In the genomic region with DNA sequence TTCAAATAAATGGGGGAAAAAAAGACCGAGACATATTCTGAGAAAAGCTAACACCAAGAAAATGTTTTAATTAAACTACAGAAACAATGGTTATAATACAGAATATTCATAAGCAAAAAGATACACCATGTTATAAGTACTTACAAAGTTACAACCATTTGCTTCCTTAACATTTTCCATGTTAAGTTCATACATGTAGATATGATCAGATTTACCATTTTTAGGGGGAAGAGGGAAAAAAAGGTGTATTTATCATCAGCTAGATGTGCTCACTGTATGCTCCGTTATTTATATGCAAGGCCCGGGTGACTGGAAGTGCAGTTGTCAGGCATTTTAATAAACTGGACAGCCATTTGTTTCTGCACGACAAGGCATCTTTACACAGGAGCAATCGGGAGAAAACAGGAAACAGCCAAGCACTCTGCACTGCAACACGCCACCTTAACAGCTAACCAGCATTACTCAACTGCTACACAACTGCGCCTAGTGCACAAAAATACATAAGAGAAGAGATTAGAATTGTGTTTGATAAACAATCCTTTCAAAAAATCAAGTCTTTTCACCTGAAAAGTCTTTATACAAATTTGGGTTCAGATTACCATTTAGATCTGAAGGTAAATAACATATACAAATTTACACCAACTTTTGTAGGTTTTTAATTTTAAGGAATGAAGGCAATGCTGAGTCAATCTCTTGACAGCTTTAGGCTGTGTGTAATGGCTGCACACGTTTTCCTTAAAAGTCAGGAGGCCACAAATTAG, we compare ENCODE assay signal across 8 cellular contexts. TPM values are rescaled to one million over a fixed set of nuclear protein-coding genes. Genes with fewer than 3 reads are reported as not detected.
DNase-seq lines count a peak whose midpoint lies in the region; ATAC-seq and TF ChIP-seq lines count a peak whose summit lies in the region.

No MANE protein-coding gene starts in this region.

- H3K27ac ChIP-seq in fibroblast of lung (ENCODE audit: insufficient read depth, low read length), result peak overlapping the region; percentile 9
- H3K27ac ChIP-seq in smooth muscle cell (ENCODE audit: low read depth), result peak overlapping the region; percentile 96

- no peaks in the 10 kb centered on the region for H3K9me3 Mint-ChIP-seq in activated CD4-positive, alpha-beta T cell treated with anti-CD3 and anti-CD28 coated beads, Interleukin-2, amount 10 ng/mL, durations not matched to agents 24 days and 14 days

- H3K4me1 ChIP-seq in fibroblast of lung (ENCODE audit: control insufficient read depth, extremely low read depth, insufficient read depth, low read length), result peaks cover 8% of the 10 kb centered on the region
- H3K4me1 ChIP-seq in smooth muscle cell (ENCODE audit: low read depth), result peaks cover 31% of the 10 kb centered on the region

- TF ChIP-seq CTCF in fibroblast of lung (conservative IDR thresholded peaks at IDR 0.05 in 1 of 2, IDR thresholded peaks at IDR 0.05 in 1 of 2; ENCODE audit: low read depth in 1 of 2, low read length in 2 of 2) (no peak), smooth muscle cell (IDR thresholded peaks at IDR 0.05; ENCODE audit: borderline replicate concordance, insufficient read depth, poor library complexity, severe bottlenecking) (no peak)

- peaks cover 61% of the 10 kb centered on the region for H3K36me3 Mint-ChIP-seq in activated CD4-positive, alpha-beta T cell treated with anti-CD3 and anti-CD28 coated beads, Interleukin-2, amount 10 ng/mL, durations not matched to agents 24 days and 14 days (ENCODE audit: low read depth)

- no peaks in the 10 kb centered on the region for H3K27me3 ChIP-seq in fibroblast of lung (ENCODE audit: control insufficient read depth, insufficient read depth, low read length)
- no peaks in the 10 kb centered on the region for H3K27me3 ChIP-seq in smooth muscle cell (ENCODE audit: low read depth)

- H3K79me2 ChIP-seq in fibroblast of lung (ENCODE audit: control insufficient read depth, insufficient read depth, low read length) (peaks cover 69% of the 10 kb centered on the region), smooth muscle cell (ENCODE audit: low read depth) (peaks cover 74% of the 10 kb centered on the region)

- in situ Hi-C loops in SK-MEL-5 (cut with HindIII; ENCODE audit: low pct_unique_long_range_greater_than_20kb, low sequenced_read_pairs), result loop anchor here (25.0 kb wide), 1 partner anchor 297 kb away; no protein-coding TSS in a partner anchor

- H3K36me3 ChIP-seq in fibroblast of lung (ENCODE audit: control insufficient read depth, insufficient read depth, low read length) (peaks cover 14% of the 10 kb centered on the region), smooth muscle cell (ENCODE audit: low read depth) (no peaks in the 10 kb centered on the region)

- peak overlapping the region; percentile 93 to 96 (median 94) for H3K4me3 ChIP-seq in fibroblast of lung (replicated peaks in 1 of 4; ENCODE audit: control extremely low read depth in 1 of 4, insufficient read depth in 1 of 4, low read depth in 3 of 4, low read length in 4 of 4)
- peak overlapping the region; percentile 91 for H3K4me3 ChIP-seq in smooth muscle cell

- DNase-seq in activated CD4-positive, alpha-beta T cell treated with anti-CD3 and anti-CD28 coated beads, Interleukin-2, amount 10 ng/mL, durations not matched to agents 24 days and 14 days, result peak; percentile 73
- DNase-seq in activated CD4-positive, alpha-beta T cell treated with anti-CD3 and anti-CD28 coated beads for 4 hours, result no peak
- DNase-seq in SK-MEL-5 (ENCODE audit: low read depth, low spot score) (peak; percentile 56), fibroblast of lung (ENCODE audit: low read depth in 2 of 2) (peak; percentile 44 to 46), smooth muscle cell (lab: John Stamatoyannopoulos, UW; ENCODE audit: unreplicated experiment) (no peak), LoVo (ENCODE audit: low spot score) (no peak)
- no peak for DNase-seq in activated effector memory CD4-positive, alpha-beta T cell treated with Interleukin-2 at 50 U/mL for 16 hours

- peaks cover 44% of the 10 kb centered on the region for H3K4me1 Mint-ChIP-seq in activated CD4-positive, alpha-beta T cell treated with anti-CD3 and anti-CD28 coated beads, Interleukin-2, amount 10 ng/mL, durations not matched to agents 24 days and 14 days

- intact Hi-C loops in activated CD4-positive, alpha-beta T cell treated with anti-CD3 and anti-CD28 coated beads, Interleukin-2, amount 10 ng/mL, durations not matched to agents 24 days and 14 days (cut with micrococcal nuclease), result loop anchor here (10.0 kb wide), 1 partner anchor 659 kb away; the partner anchor contains the start of genes GALR2, SRP68 and ZACN

- peak overlapping the region; percentile 95 for H3K4me2 ChIP-seq in fibroblast of lung (ENCODE audit: extremely low read depth, insufficient read depth, low read length)
- H3K4me2 ChIP-seq in smooth muscle cell, result peak overlapping the region; percentile 95

- H3F3A ChIP-seq in smooth muscle cell (ENCODE audit: low read depth), result peaks cover 40% of the 10 kb centered on the region

- WGBS in smooth muscle cell (ENCODE audit: low lambda C conversion rate), result 58% methylated on average over 8 of the region's 8 CpGs

- H3K27ac Mint-ChIP-seq in activated CD4-positive, alpha-beta T cell treated with anti-CD3 and anti-CD28 coated beads, Interleukin-2, amount 10 ng/mL, durations not matched to agents 24 days and 14 days, result peak overlapping the region; percentile 91

- peak overlapping the region; percentile 92 for H3K4me3 Mint-ChIP-seq in activated CD4-positive, alpha-beta T cell treated with anti-CD3 and anti-CD28 coated beads, Interleukin-2, amount 10 ng/mL, durations not matched to agents 24 days and 14 days

- H3K9me3 ChIP-seq in fibroblast of lung (ENCODE audit: control insufficient read depth, insufficient read depth, low read depth, low read length) (no peaks in the 10 kb centered on the region), smooth muscle cell (replicated peaks; ENCODE audit: low read depth) (no peaks in the 10 kb centered on the region)

- H3K9ac ChIP-seq in fibroblast of lung (ENCODE audit: insufficient read depth, low read length) (no peak overlapping the region), smooth muscle cell (ENCODE audit: low read depth) (peak overlapping the region; percentile 88)

- H4K20me1 ChIP-seq in fibroblast of lung (ENCODE audit: control insufficient read depth, extremely low read depth, insufficient read depth, low read length) (no peaks in the 10 kb centered on the region), smooth muscle cell (ENCODE audit: low read depth) (peaks cover 55% of the 10 kb centered on the region)

- H2AFZ ChIP-seq in fibroblast of lung (ENCODE audit: low read length) (no peak overlapping the region), smooth muscle cell (ENCODE audit: low read depth) (no peak overlapping the region)

- no peaks in the 10 kb centered on the region for H3K27me3 Mint-ChIP-seq in activated CD4-positive, alpha-beta T cell treated with anti-CD3 and anti-CD28 coated beads, Interleukin-2, amount 10 ng/mL, durations not matched to agents 24 days and 14 days

- ATAC-seq in GM19467 (IDR thresholded peaks at IDR 0.05; ENCODE audit: unreplicated experiment), result no peak

RNA-seq across cellular contexts. Expression of gene SRSF2, which starts 2.9 kb away (rescaled TPM):
- total RNA-seq in activated CD4-positive, alpha-beta T cell treated with anti-CD3 and anti-CD28 coated beads, Interleukin-2, amount 10 ng/mL, durations not matched to agents 24 days and 14 days, result 515 and 539 TPM in 2 replicates
- 173 and 184 TPM in 2 replicates for total RNA-seq in SK-MEL-5 (2014; rRNA removed; shearing (Covaris generic))
- polyA plus RNA-seq in SK-MEL-5 (2015; cell fraction: cytosol; rRNA removed), result 387 and 403 TPM in 2 replicates
- polyA plus RNA-seq in SK-MEL-5 (2015; cell fraction: nucleus; rRNA removed), result 3,482 and 3,724 TPM in 2 replicates
- total RNA-seq in fibroblast of lung, result 59.6 and 77.5 TPM in 2 replicates
- polyA plus RNA-seq in fibroblast of lung, result 203 and 238 TPM in 2 replicates
- polyA plus RNA-seq in fibroblast of lung (2012), result 156 and 211 TPM in 2 replicates
- polyA minus RNA-seq in fibroblast of lung (ENCODE audit: low replicate concordance), result 72.2 and 86.0 TPM in 2 replicates
- 166 and 182 TPM in 2 replicates for total RNA-seq in smooth muscle cell
- polyA plus RNA-seq in smooth muscle cell, result 109 and 110 TPM in 2 replicates

RNA-seq across cellular contexts. Expression of gene MFSD11, which starts 3.7 kb away (rescaled TPM):
- total RNA-seq in activated CD4-positive, alpha-beta T cell treated with anti-CD3 and anti-CD28 coated beads, Interleukin-2, amount 10 ng/mL, durations not matched to agents 24 days and 14 days, result 15.1 and 15.3 TPM in 2 replicates
- 41.4 and 42.3 TPM in 2 replicates for total RNA-seq in SK-MEL-5 (2014; rRNA removed; shearing (Covaris generic))
- 30.1 and 46.9 TPM in 2 replicates for polyA plus RNA-seq in SK-MEL-5 (2015; cell fraction: cytosol; rRNA removed)
- 79.5 and 111 TPM in 2 replicates for polyA plus RNA-seq in SK-MEL-5 (2015; cell fraction: nucleus; rRNA removed)
- total RNA-seq in fibroblast of lung, result 15.7 and 31.4 TPM in 2 replicates
- 20.1 and 22.4 TPM in 2 replicates for polyA plus RNA-seq in fibroblast of lung
- polyA plus RNA-seq in fibroblast of lung (2012), result 14.7 and 15.3 TPM in 2 replicates
- polyA minus RNA-seq in fibroblast of lung (ENCODE audit: low replicate concordance), result 15.4 and 23.3 TPM in 2 replicates
- 56.6 and 58.6 TPM in 2 replicates for total RNA-seq in smooth muscle cell
- polyA plus RNA-seq in smooth muscle cell, result 28.1 and 31.9 TPM in 2 replicates

RNA-seq across cellular contexts. Expression of gene METTL23, which starts 7.6 kb away (rescaled TPM):
- total RNA-seq in activated CD4-positive, alpha-beta T cell treated with anti-CD3 and anti-CD28 coated beads, Interleukin-2, amount 10 ng/mL, durations not matched to agents 24 days and 14 days, result 32.9 and 35.5 TPM in 2 replicates
- 180 and 183 TPM in 2 replicates for total RNA-seq in SK-MEL-5 (2014; rRNA removed; shearing (Covaris generic))
- polyA plus RNA-seq in SK-MEL-5 (2015; cell fraction: cytosol; rRNA removed), result 171 and 186 TPM in 2 replicates
- 206 and 248 TPM in 2 replicates for polyA plus RNA-seq in SK-MEL-5 (2015; cell fraction: nucleus; rRNA removed)
- total RNA-seq in fibroblast of lung (21.1 and 26.4 TPM in 2 replicates), smooth muscle cell (28.2 and 32.5 TPM in 2 replicates)
- polyA plus RNA-seq in fibroblast of lung (34.5 and 35.1 TPM in 2 replicates), smooth muscle cell (46.2 and 47.1 TPM in 2 replicates)
- 28.1 and 31.8 TPM in 2 replicates for polyA plus RNA-seq in fibroblast of lung (2012)
- 9.5 and 15.8 TPM in 2 replicates for polyA minus RNA-seq in fibroblast of lung (ENCODE audit: low replicate concordance)

RNA-seq across cellular contexts. Expression of gene JMJD6, which starts 7.9 kb away (rescaled TPM):
- total RNA-seq in activated CD4-positive, alpha-beta T cell treated with anti-CD3 and anti-CD28 coated beads, Interleukin-2, amount 10 ng/mL, durations not matched to agents 24 days and 14 days, result 82.5 and 86.3 TPM in 2 replicates
- 46.1 and 48.7 TPM in 2 replicates for total RNA-seq in SK-MEL-5 (2014; rRNA removed; shearing (Covaris generic))
- polyA plus RNA-seq in SK-MEL-5 (2015; cell fraction: cytosol; rRNA removed), result 59.1 and 64.8 TPM in 2 replicates
- polyA plus RNA-seq in SK-MEL-5 (2015; cell fraction: nucleus; rRNA removed), result 66.6 and 97.1 TPM in 2 replicates
- total RNA-seq in fibroblast of lung, result 13.6 and 16.2 TPM in 2 replicates
- 16.5 and 17.7 TPM in 2 replicates for polyA plus RNA-seq in fibroblast of lung
- polyA plus RNA-seq in fibroblast of lung (2012), result 36.7 and 39.6 TPM in 2 replicates
- 32.0 and 51.9 TPM in 2 replicates for polyA minus RNA-seq in fibroblast of lung (ENCODE audit: low replicate concordance)
- 32.0 and 32.7 TPM in 2 replicates for total RNA-seq in smooth muscle cell
- 52.3 and 54.7 TPM in 2 replicates for polyA plus RNA-seq in smooth muscle cell

RNA-seq across cellular contexts. Expression of gene MXRA7, which starts 23.5 kb away (rescaled TPM):
- 3.4 and 3.7 TPM in 2 replicates for total RNA-seq in activated CD4-positive, alpha-beta T cell treated with anti-CD3 and anti-CD28 coated beads, Interleukin-2, amount 10 ng/mL, durations not matched to agents 24 days and 14 days
- total RNA-seq in SK-MEL-5 (2014; rRNA removed; shearing (Covaris generic)), result 197 and 199 TPM in 2 replicates
- polyA plus RNA-seq in SK-MEL-5 (2015; cell fraction: cytosol; rRNA removed), result 219 and 242 TPM in 2 replicates
- 39.9 and 48.4 TPM in 2 replicates for polyA plus RNA-seq in SK-MEL-5 (2015; cell fraction: nucleus; rRNA removed)
- total RNA-seq in fibroblast of lung (127 and 142 TPM in 2 replicates), smooth muscle cell (131 and 134 TPM in 2 replicates)
- polyA plus RNA-seq in fibroblast of lung (215 and 307 TPM in 2 replicates), smooth muscle cell (157 and 158 TPM in 2 replicates)
- 189 and 250 TPM in 2 replicates for polyA plus RNA-seq in fibroblast of lung (2012)
- polyA minus RNA-seq in fibroblast of lung (ENCODE audit: low replicate concordance), result 200 and 284 TPM in 2 replicates

Comparison
In these comparisons a context has a peak if more than half of its experiments do, and no peak if none do; other contexts are left out.
1. DNase-seq: peak in activated CD4-positive, alpha-beta T cell treated with anti-CD3 and anti-CD28 coated beads, Interleukin-2, amount 10 ng/mL, durations not matched to agents 24 days and 14 days (single experiment), SK-MEL-5 (single experiment) and fibroblast of lung (2 of 2); none in activated CD4-positive, alpha-beta T cell treated with anti-CD3 and anti-CD28 coated beads for 4 hours (0 of 2), smooth muscle cell (single experiment), activated effector memory CD4-positive, alpha-beta T cell treated with Interleukin-2 at 50 U/mL for 16 hours (single experiment) and LoVo (single experiment).